Comparison of ENCODE assay signal across 27 cellular contexts in the genomic region with DNA sequence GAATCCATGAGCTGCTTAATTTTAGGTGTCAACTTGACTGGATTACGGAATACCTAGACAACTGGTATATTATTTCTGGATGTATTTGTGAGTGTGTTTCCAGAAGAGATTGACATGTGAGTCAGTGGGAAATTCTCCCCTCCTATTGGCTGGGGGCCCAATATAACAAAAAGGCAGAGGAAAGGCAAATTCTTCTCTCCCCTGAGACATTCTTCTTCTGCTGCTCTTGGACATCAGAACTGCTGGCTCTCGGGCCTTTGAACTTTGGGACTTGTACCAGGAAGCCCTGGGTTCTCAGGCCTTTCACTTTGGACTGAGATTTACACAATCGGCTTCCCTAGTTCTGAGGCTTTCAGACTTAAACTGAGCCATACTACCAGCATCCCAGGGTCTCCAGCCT. TPM values are rescaled to one million over a fixed set of nuclear protein-coding genes. Genes with fewer than 3 reads are reported as not detected.
DNase-seq lines count a peak whose midpoint lies in the region; ATAC-seq and TF ChIP-seq lines count a peak whose summit lies in the region.
"Had no signal": no experiment of that assay in that cellular context is flagged by ENCODE, and none has a peak within 500 bp of the region (broad histone marks: within the 10 kb centered on the region; RNA-seq: fewer than 3 reads in every experiment).

No MANE protein-coding gene starts in this region.

- in situ Hi-C loops in gastrocnemius medialis (cut with MboI; ENCODE audit: low sequenced_read_pairs in 4 of 4) = no loop called here

- no peak overlapping the region for H3K56ac ChIP-seq in H9 (ENCODE audit: insufficient read length, low read depth, low read length)

- H3K36me3 ChIP-seq in ascending aorta (peaks cover 2 to 18% of the 10 kb centered on the region in 2 donors), osteoblast (ENCODE audit: insufficient read depth, low read length) (peaks cover 23% of the 10 kb centered on the region), gastrocnemius medialis (peaks cover 0 to 12% of the 10 kb centered on the region in 2 donors)
- H3K36me3 ChIP-seq: MG63 had no signal

- H3K4ac ChIP-seq in H9 (ENCODE audit: low read depth, low read length) = no peak overlapping the region

- H3T11ph ChIP-seq in H9 (ENCODE audit: low read length) = no peak overlapping the region

- TF ChIP-seq POLR2A in gastrocnemius medialis (IDR thresholded peaks at IDR 0.05) = no peak

- H3K36me3 Mint-ChIP-seq in H9 (ENCODE audit: insufficient read depth in 1 of 3, low read depth in 3 of 3) = peaks cover 23 to 65% (median 46%) of the 10 kb centered on the region in 3 experiments

- no CpG with 5 or more reads among the region's 3 CpGs for WGBS in H9 (ENCODE audit: extremely low coverage, insufficient read length, low lambda C conversion rate)

- H2BK20ac ChIP-seq in H9 (ENCODE audit: low read depth, low read length, poor library complexity, severe bottlenecking) = no peak overlapping the region

- no peak overlapping the region for H3K14ac ChIP-seq in H9 (ENCODE audit: insufficient read depth, low read length)

- H3K27me3 Mint-ChIP-seq in H9 (ENCODE audit: low read depth) = no peaks in the 10 kb centered on the region; the same call in 1 of the 2 replicates
- H3K27me3 Mint-ChIP-seq: brain, IgD-negative memory B cell, naive B cell had no signal

- H3K79me1 ChIP-seq in H9 (ENCODE audit: insufficient read depth, low read depth, low read length, poor library complexity, severe bottlenecking) = no peaks in the 10 kb centered on the region

- H3K23ac ChIP-seq in H9 (ENCODE audit: insufficient read length, low read depth, low read length) = no peak overlapping the region

- H3K79me2 ChIP-seq in osteoblast (ENCODE audit: insufficient read depth, low read length) = no peaks in the 10 kb centered on the region
- no peaks in the 10 kb centered on the region for H3K79me2 ChIP-seq in H9 (ENCODE audit: insufficient read depth, low read length)

- H2BK15ac ChIP-seq in H9 (ENCODE audit: low read depth, low read length) = no peak overlapping the region

- H2AFZ ChIP-seq in osteoblast (ENCODE audit: low read length) (peak overlapping the region; percentile 43), H9 (ENCODE audit: low read length) (no peak overlapping the region)

- H2BK12ac ChIP-seq in H9 (ENCODE audit: insufficient read length, low read depth, low read length) = no peak overlapping the region

- H4K8ac ChIP-seq in H9 (replicated peaks; ENCODE audit: insufficient read length, low read depth, low read length) = no peak overlapping the region

- H4K91ac ChIP-seq in H9 (ENCODE audit: insufficient read length, low read depth, low read length) = no peak overlapping the region

- H3K27me3 ChIP-seq in ascending aorta = no peaks in the 10 kb centered on the region
- no peaks in the 10 kb centered on the region for H3K27me3 ChIP-seq in osteoblast (ENCODE audit: insufficient read depth, low read length)
- H3K27me3 ChIP-seq in H9 (ENCODE audit: insufficient read depth, low read length) = no peaks in the 10 kb centered on the region
- no peaks in the 10 kb centered on the region for H3K27me3 ChIP-seq in gastrocnemius medialis
- H3K27me3 ChIP-seq: gastroesophageal sphincter, MG63, Peyer's patch, vagina had no signal

- ATAC-seq in gastrocnemius medialis = no peak
- no peak for ATAC-seq in HG03135 (IDR thresholded peaks at IDR 0.05; ENCODE audit: unreplicated experiment)
- no peak for ATAC-seq in HG03469 (IDR thresholded peaks at IDR 0.05; ENCODE audit: unreplicated experiment)
- ATAC-seq: activated naive CD4-positive, alpha-beta T cell treated with anti-CD3 and anti-CD28 coated beads, Interleukin-2, amount 50 U/mL, for 72 hours had no signal

- peak; percentile 15 for DNase-seq in AG10803 (ENCODE audit: low read depth)
- DNase-seq in ascending aorta (ENCODE audit: low spot score in 2 of 2) = peak in 1 of 2 donors; percentile 75
- peak; percentile 18 for DNase-seq in fibroblast of gingiva (ENCODE audit: low read depth)
- DNase-seq in osteoblast (ENCODE audit: insufficient read length, low spot score, missing footprints) = no peak
- no peak for DNase-seq in H9
- DNase-seq in gastrocnemius medialis = no peak
- DNase-seq: ACHN; activated CD4-positive, alpha-beta T cell treated with anti-CD3 and anti-CD28 coated beads for 4 hours; C1 segment of cervical spinal cord; GOT3; kidney glomerular epithelial cell; MG63; naive B cell; NCI-H1436; NCI-H2171; NCI-H524 treated with DMSO at 0.1 percent for 48 hours; Peyer's patch; retina had no signal

- no peak overlapping the region for H3K18ac ChIP-seq in H9 (ENCODE audit: insufficient read length, low read depth, low read length)

- H3K27ac ChIP-seq in ascending aorta (peak overlapping the region; percentile 47 to 64), osteoblast (ENCODE audit: low read depth, low read length) (peak overlapping the region; percentile 70), H9 (ENCODE audit: insufficient read length, low read depth, low read length) (no peak overlapping the region), gastrocnemius medialis (no peak overlapping the region)
- H3K27ac ChIP-seq: gastroesophageal sphincter, vagina had no signal

- H3K4me3 Mint-ChIP-seq in H9 = no peak overlapping the region
- H3K4me3 Mint-ChIP-seq: activated T-helper 1 cell treated with anti-CD3 and anti-CD28 coated beads, Interleukin-12 subunit alpha, Interleukin-12 subunit beta, Interleukin-2, Interleukin-4 antibody, amounts not matched to agents 30 ng/mL and 10 ng/mL and 1 ng/mL, durations not matched to agents 14 hours and 24 hours and 36 hours; brain; IgD-negative memory B cell; naive B cell; T-helper 1 cell treated with Interleukin-12 subunit alpha and Interleukin-12 subunit beta and Interleukin-4 antibody, amounts not matched to agents 30 μg/mL and 1 μg/mL, for 36 hours had no signal

- H3K9me3 ChIP-seq in ascending aorta (no peaks in the 10 kb centered on the region), osteoblast (ENCODE audit: low read depth, low read length) (no peaks in the 10 kb centered on the region), H9 (ENCODE audit: control insufficient read depth, low read depth, low read length) (no peaks in the 10 kb centered on the region), gastrocnemius medialis (no peaks in the 10 kb centered on the region)
- H3K9me3 ChIP-seq: gastroesophageal sphincter, MG63, Peyer's patch, vagina had no signal

- H3K9ac ChIP-seq in H9 (ENCODE audit: extremely low read depth, insufficient read length, low read length) = no peak overlapping the region

- TF ChIP-seq CTCF in AG10803 (conservative IDR thresholded peaks at IDR 0.05; ENCODE audit: low read length) (no peak), ascending aorta (IDR thresholded peaks at IDR 0.05) (no peak), osteoblast (IDR thresholded peaks at IDR 0.05; ENCODE audit: extremely low read depth, low read depth, low read length) (no peak), H9 (conservative IDR thresholded peaks at IDR 0.05) (no peak), gastrocnemius medialis (IDR thresholded peaks at IDR 0.05 in 4 of 5, conservative IDR thresholded peaks at IDR 0.05 in 1 of 5) (no peak)

- H2BK120ac ChIP-seq in H9 (ENCODE audit: low read depth, low read length, poor library complexity, severe bottlenecking) = no peak overlapping the region

- H3K4me3 ChIP-seq in AG10803 (ENCODE audit: low read length) (no peak overlapping the region), ascending aorta (no peak overlapping the region), osteoblast (ENCODE audit: insufficient read depth, low read length) (peak overlapping the region; percentile 14), gastrocnemius medialis (no peak overlapping the region)
- H3K4me3 ChIP-seq: gastroesophageal sphincter, MG63, Peyer's patch, vagina had no signal

- H3K9me3 Mint-ChIP-seq in H9 = peaks cover 14 to 16% of the 10 kb centered on the region in 2 experiments

- H3K4me2 ChIP-seq in osteoblast (ENCODE audit: insufficient read depth, low read length) (peak overlapping the region; percentile 26), H9 (ENCODE audit: insufficient read depth, insufficient read length, low read length) (no peak overlapping the region)

- no peak overlapping the region for H3K27ac Mint-ChIP-seq in H9
- H3K27ac Mint-ChIP-seq: activated naive CD4-positive, alpha-beta T cell treated with anti-CD3 and anti-CD28 coated beads, Interleukin-2, amount 50 U/mL, for 72 hours; activated T-helper 1 cell treated with anti-CD3 and anti-CD28 coated beads, Interleukin-12 subunit alpha, Interleukin-12 subunit beta, Interleukin-2, Interleukin-4 antibody, amounts not matched to agents 30 ng/mL and 10 ng/mL and 1 ng/mL, durations not matched to agents 14 hours and 24 hours and 36 hours; brain; IgD-negative memory B cell; naive B cell; T-helper 1 cell treated with Interleukin-12 subunit alpha and Interleukin-12 subunit beta and Interleukin-4 antibody, amounts not matched to agents 30 μg/mL and 1 μg/mL, for 36 hours had no signal

- H3K4me1 ChIP-seq in ascending aorta = peaks cover 4 to 13% of the 10 kb centered on the region in 2 donors
- peaks cover 25% of the 10 kb centered on the region for H3K4me1 ChIP-seq in osteoblast (ENCODE audit: insufficient read depth, low read length)
- no peaks in the 10 kb centered on the region for H3K4me1 ChIP-seq in H9 (ENCODE audit: insufficient read depth, low read length)
- H3K4me1 ChIP-seq in gastrocnemius medialis = no peaks in the 10 kb centered on the region
- H3K4me1 ChIP-seq: gastroesophageal sphincter, Peyer's patch had no signal

- H2AK5ac ChIP-seq in H9 (ENCODE audit: insufficient read length, low read length) = no peak overlapping the region

- no peak overlapping the region for H2BK5ac ChIP-seq in H9 (ENCODE audit: insufficient read length, low read length)

- intact Hi-C loops in ascending aorta (cut with DNase I) (no loop called here), gastrocnemius medialis (cut with DNase I; ENCODE audit: low total_unique reads) (no loop called here)

- H4K20me1 ChIP-seq in osteoblast (ENCODE audit: insufficient read depth, low read length) (no peaks in the 10 kb centered on the region), H9 (ENCODE audit: control insufficient read depth, insufficient read depth, insufficient read length) (no peaks in the 10 kb centered on the region)

- no peaks in the 10 kb centered on the region for H3K23me2 ChIP-seq in H9 (ENCODE audit: insufficient read length, low read depth, low read length, poor library complexity, severe bottlenecking)

- no peaks in the 10 kb centered on the region for H3K4me1 Mint-ChIP-seq in H9
- H3K4me1 Mint-ChIP-seq: brain, IgD-negative memory B cell, naive B cell had no signal

- no peak overlapping the region for H4K5ac ChIP-seq in H9 (ENCODE audit: insufficient read length, low read depth, low read length)

RNA-seq across cellular contexts. Expression of a gene that starts 7.7 kb away (rescaled TPM):
- total RNA-seq in ascending aorta (16.9 TPM), osteoblast (21.5 and 21.7 TPM in 2 replicates), H9 (2021) (1.9 and 2.0 TPM in 2 replicates), gastrocnemius medialis (1 to 10 TPM; 1.8 to 2.9 (median 2.6) TPM)

RNA-seq across cellular contexts. Expression of a gene that starts 25.1 kb away (rescaled TPM):
- 8.3 TPM for total RNA-seq in ascending aorta
- total RNA-seq in osteoblast = 10.5 and 11.5 TPM in 2 replicates
- 17.6 and 18.4 TPM in 2 replicates for total RNA-seq in H9 (2021)
- total RNA-seq in gastrocnemius medialis = 1 to 10 TPM; 6.2 to 9.7 (median 8.1) TPM

RNA-seq across cellular contexts. Expression of a gene that starts 30.5 kb away (rescaled TPM):
- 7.7 TPM for total RNA-seq in ascending aorta
- total RNA-seq in osteoblast = 25.3 and 26.2 TPM in 2 replicates
- 2.5 and 3.1 TPM in 2 replicates for total RNA-seq in H9 (2021)
- 1 to 10 TPM; 2.5 to 3.5 (median 3.1) TPM for total RNA-seq in gastrocnemius medialis

RNA-seq across cellular contexts. Expression of a gene that starts 49.7 kb away (rescaled TPM):
- total RNA-seq in ascending aorta = 22.5 TPM
- total RNA-seq in osteoblast = 16.3 and 17.4 TPM in 2 replicates
- 14.4 and 17.4 TPM in 2 replicates for total RNA-seq in H9 (2021)
- 1 to 10 TPM; 1.1 to 4.8 (median 1.5) TPM for total RNA-seq in gastrocnemius medialis

Comparison
In these comparisons a context has a peak if more than half of its experiments do, and no peak if none do; other contexts are left out.
1. DNase-seq: peak in AG10803 (single experiment) and fibroblast of gingiva (single experiment); none in osteoblast (single experiment), H9 (single experiment) and gastrocnemius medialis (0 of 2).
2. H3K27ac ChIP-seq: peak in ascending aorta (2 of 2) and osteoblast (single experiment); none in H9 (single experiment) and gastrocnemius medialis (0 of 4).